In genomic region chr13:106505295-106505694, GRCh38 we compare ENCODE assay signal across 26 cellular contexts.
"Had no signal": no experiment of that assay in that cellular context is flagged by ENCODE, and none has a peak within 500 bp of the region (broad histone marks: within the 10 kb centered on the region; RNA-seq: fewer than 3 reads in every experiment).

No MANE protein-coding gene starts in this region.

- H3K27ac Mint-ChIP-seq: activated B cell treated with CpG ODN at 0.5 μM for 24 hours; activated CD4-positive, alpha-beta memory T cell treated with anti-CD3 and anti-CD28 coated beads for 36 hours; activated CD4-positive, alpha-beta T cell treated with anti-CD3 and anti-CD28 coated beads, Interleukin-2, amount 10 ng/mL, durations not matched to agents 24 days and 14 days; activated naive CD4-positive, alpha-beta T cell treated with anti-CD3 and anti-CD28 coated beads for 36 hours; activated naive CD8-positive, alpha-beta T cell; activated T-helper 17 cell treated with anti-CD3 and anti-CD28 coated beads, Interleukin-2, amount 50 U/mL, for 72 hours; T-cell had no signal

- DNase-seq: activated B cell treated with CpG ODN at 0.5 μM for 24 hours; activated CD4-positive, alpha-beta memory T cell treated with anti-CD3 and anti-CD28 coated beads for 36 hours; activated CD4-positive, alpha-beta T cell treated with anti-CD3 and anti-CD28 coated beads for 1 hour; activated CD4-positive, alpha-beta T cell treated with anti-CD3 and anti-CD28 coated beads, Interleukin-2, amount 10 ng/mL, durations not matched to agents 24 days and 14 days; activated gamma-delta T cell; activated naive CD4-positive, alpha-beta T cell treated with anti-CD3 and anti-CD28 coated beads for 36 hours; activated T-cell treated with anti-CD3 and anti-CD28 coated beads for 4 hours; activated T-cell treated with anti-CD3 and anti-CD28 coated beads, Interleukin-2, amount 50 U/mL, for 48 hours; amygdala; MM.1S; NCI-H1436; NCI-H1694 treated with DMSO at 0.1 percent for 48 hours; NCI-H2029 treated with DMSO at 0.1 percent for 48 hours; NCI-H510A treated with DMSO at 0.1 percent for 48 hours; NCI-H69; NK-92 treated with Interleukin-12 subunit alpha and Interleukin-12 subunit beta, amount 100 ng/mL, for 24 hours; OCI-M1; RPMI8226; T-cell; T-helper 2 cell; T1000 had no signal

- ATAC-seq: activated T-helper 17 cell treated with anti-CD3 and anti-CD28 coated beads, Interleukin-2, amount 50 U/mL, for 72 hours; Panc1; Right ventricle myocardium inferior; T-cell had no signal

- H3K36me3 Mint-ChIP-seq: activated CD4-positive, alpha-beta memory T cell treated with anti-CD3 and anti-CD28 coated beads for 36 hours; activated naive CD8-positive, alpha-beta T cell; T-cell had no signal

- H3K9me3 Mint-ChIP-seq: activated B cell treated with CpG ODN at 0.5 μM for 24 hours; activated CD4-positive, alpha-beta memory T cell treated with anti-CD3 and anti-CD28 coated beads for 36 hours; activated CD4-positive, alpha-beta T cell treated with anti-CD3 and anti-CD28 coated beads, Interleukin-2, amount 10 ng/mL, durations not matched to agents 24 days and 14 days; activated naive CD4-positive, alpha-beta T cell treated with anti-CD3 and anti-CD28 coated beads for 36 hours; activated T-helper 17 cell treated with anti-CD3 and anti-CD28 coated beads, Interleukin-2, amount 50 U/mL, for 72 hours; T-cell had no signal

- H3K27ac ChIP-seq: SK-N-MC had no signal

- H3K4me3 ChIP-seq: SK-N-MC had no signal

- H3K4me3 Mint-ChIP-seq: activated B cell treated with CpG ODN at 0.5 μM for 24 hours; activated CD4-positive, alpha-beta memory T cell treated with anti-CD3 and anti-CD28 coated beads for 36 hours; activated CD4-positive, alpha-beta T cell treated with anti-CD3 and anti-CD28 coated beads, Interleukin-2, amount 10 ng/mL, durations not matched to agents 24 days and 14 days; activated naive CD4-positive, alpha-beta T cell treated with anti-CD3 and anti-CD28 coated beads for 36 hours; activated naive CD8-positive, alpha-beta T cell; activated T-helper 17 cell treated with anti-CD3 and anti-CD28 coated beads, Interleukin-2, amount 50 U/mL, for 72 hours; T-cell had no signal

- H3K4me1 Mint-ChIP-seq: activated B cell treated with CpG ODN at 0.5 μM for 24 hours; activated T-helper 17 cell treated with anti-CD3 and anti-CD28 coated beads, Interleukin-2, amount 50 U/mL, for 72 hours; T-cell had no signal
